ENCODE assay signal across 8 cellular contexts in the genomic region with DNA sequence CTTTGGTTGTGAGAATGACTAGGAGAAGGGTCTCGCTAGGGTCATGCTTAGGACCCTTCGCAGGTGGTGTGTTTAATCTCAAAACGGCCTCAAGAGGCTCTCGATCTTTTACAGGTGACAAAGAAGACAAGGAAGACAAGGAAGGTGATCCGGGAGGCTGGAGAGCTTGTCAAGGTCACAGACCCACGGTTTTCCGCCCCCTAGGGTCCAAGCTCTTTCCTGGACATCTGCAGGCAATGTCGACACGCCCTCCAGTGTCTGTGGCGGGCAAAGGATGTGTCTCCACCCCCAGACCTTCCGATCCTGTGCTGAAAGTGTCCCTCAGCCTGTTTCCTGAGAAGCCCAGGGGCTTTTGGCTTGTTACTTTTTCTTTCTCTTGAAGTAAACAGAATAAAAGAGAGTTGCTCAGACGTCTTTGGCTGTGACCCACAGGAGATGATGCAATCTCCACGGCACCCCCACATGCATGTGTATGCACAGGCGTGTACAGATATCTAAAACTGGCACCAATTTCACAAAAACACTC.
A peak's percentile ranks its signal among the peaks of the same experiment; 100 is the strongest.
DNase-seq lines count a peak whose midpoint lies in the region; ATAC-seq and TF ChIP-seq lines count a peak whose summit lies in the region.

No MANE protein-coding gene starts in this region.

- H3K9me2 ChIP-seq in DOHH2 (replicated peaks; ENCODE audit: control insufficient read depth, low read length) (no peaks in the 10 kb centered on the region), SU-DHL-6 (replicated peaks; ENCODE audit: insufficient read depth, low read length) (no peaks in the 10 kb centered on the region)

- peak overlapping the region; percentile 96 for H2AFZ ChIP-seq in SU-DHL-6 (ENCODE audit: low read depth, low read length, severe bottlenecking)

- peak; percentile 94 for TF ChIP-seq CTCF in DOHH2 (IDR thresholded peaks at IDR 0.05; ENCODE audit: low read depth, low read length, poor library complexity, severe bottlenecking)
- peak; percentile 84 for TF ChIP-seq CTCF in SU-DHL-6 (IDR thresholded peaks at IDR 0.05; ENCODE audit: insufficient read depth, low read length, poor library complexity, severe bottlenecking)
- peak; percentile 41 to 88 for TF ChIP-seq CTCF in right atrium auricular region (IDR thresholded peaks at IDR 0.05)

- no peaks in the 10 kb centered on the region for H3K36me3 ChIP-seq in DOHH2 (ENCODE audit: control insufficient read depth, low read length)
- H3K36me3 ChIP-seq in SU-DHL-6 (ENCODE audit: low read length) = no peaks in the 10 kb centered on the region
- H3K36me3 ChIP-seq in right atrium auricular region = no peaks in the 10 kb centered on the region

- H3K4me3 ChIP-seq in DOHH2 (ENCODE audit: low read length) = peak overlapping the region; percentile 74
- peak overlapping the region; percentile 27 for H3K4me3 ChIP-seq in SU-DHL-6 (ENCODE audit: insufficient read depth, low read length, poor library complexity, severe bottlenecking)
- H3K4me3 ChIP-seq in right atrium auricular region = peak overlapping the region in 1 of 2 donors; percentile 28

- H3K4me2 ChIP-seq in DOHH2 (ENCODE audit: low read length) = peak overlapping the region; percentile 98
- peak overlapping the region; percentile 72 for H3K4me2 ChIP-seq in SU-DHL-6 (ENCODE audit: low read depth, low read length, poor library complexity, severe bottlenecking)

- no peaks in the 10 kb centered on the region for H3K9me3 ChIP-seq in DOHH2 (ENCODE audit: control insufficient read depth, insufficient read depth, low read length)
- no peaks in the 10 kb centered on the region for H3K9me3 ChIP-seq in SU-DHL-6 (ENCODE audit: insufficient read depth, low read length)
- no peaks in the 10 kb centered on the region for H3K9me3 ChIP-seq in right atrium auricular region

- H3K27me3 ChIP-seq in DOHH2 (ENCODE audit: control insufficient read depth, low read length) = no peaks in the 10 kb centered on the region
- no peaks in the 10 kb centered on the region for H3K27me3 ChIP-seq in SU-DHL-6 (ENCODE audit: low read length)
- no peaks in the 10 kb centered on the region for H3K27me3 ChIP-seq in right atrium auricular region

- peak overlapping the region; percentile 36 for H3K9ac ChIP-seq in SU-DHL-6 (ENCODE audit: low read length)

- H3F3A ChIP-seq in DOHH2 (ENCODE audit: control insufficient read depth, insufficient read depth) (peaks cover 12% of the 10 kb centered on the region), SU-DHL-6 (ENCODE audit: insufficient read depth) (peaks cover 4% of the 10 kb centered on the region; the same call in 1 of the 2 replicates)

- H3K27ac ChIP-seq in DOHH2 (ENCODE audit: low read depth, low read length) (peak overlapping the region; percentile 96), SU-DHL-6 (ENCODE audit: low read depth, low read length) (peak overlapping the region; percentile 74), right atrium auricular region (peak overlapping the region; percentile 79 to 81)

- H4K20me1 ChIP-seq in DOHH2 (ENCODE audit: control insufficient read depth, insufficient read depth, low read depth, low read length) = no peaks in the 10 kb centered on the region
- H4K20me1 ChIP-seq in SU-DHL-6 (ENCODE audit: low read depth, low read length) = no peaks in the 10 kb centered on the region

- H3K79me2 ChIP-seq in DOHH2 (ENCODE audit: control insufficient read depth, low read length) (no peaks in the 10 kb centered on the region), SU-DHL-6 (ENCODE audit: insufficient read depth, low read length) (no peaks in the 10 kb centered on the region)

- peak; percentile 92 for DNase-seq in KG1 (lab: John Stamatoyannopoulos, UW)
- DNase-seq in amniotic stem cell (lab: John Stamatoyannopoulos, UW) = peak; percentile 15
- DNase-seq in right atrium auricular region (ENCODE audit: low spot score) = peak; percentile 84
- peak; percentile 77 for DNase-seq in retina
- DNase-seq in NCI-H345 treated with DMSO at 0.1 percent for 48 hours (lab: John Stamatoyannopoulos, UW; ENCODE audit: unreplicated experiment) = no peak

- H3K4me1 ChIP-seq in DOHH2 (ENCODE audit: control insufficient read depth, low read length) (peaks cover 69% of the 10 kb centered on the region), right atrium auricular region (peaks cover 0 to 23% of the 10 kb centered on the region in 2 donors)

- ATAC-seq in GM21576 (IDR thresholded peaks at IDR 0.05; ENCODE audit: unreplicated experiment) = peak; percentile 70
